8 cellular contexts compared by ENCODE assay signal in the genomic region with DNA sequence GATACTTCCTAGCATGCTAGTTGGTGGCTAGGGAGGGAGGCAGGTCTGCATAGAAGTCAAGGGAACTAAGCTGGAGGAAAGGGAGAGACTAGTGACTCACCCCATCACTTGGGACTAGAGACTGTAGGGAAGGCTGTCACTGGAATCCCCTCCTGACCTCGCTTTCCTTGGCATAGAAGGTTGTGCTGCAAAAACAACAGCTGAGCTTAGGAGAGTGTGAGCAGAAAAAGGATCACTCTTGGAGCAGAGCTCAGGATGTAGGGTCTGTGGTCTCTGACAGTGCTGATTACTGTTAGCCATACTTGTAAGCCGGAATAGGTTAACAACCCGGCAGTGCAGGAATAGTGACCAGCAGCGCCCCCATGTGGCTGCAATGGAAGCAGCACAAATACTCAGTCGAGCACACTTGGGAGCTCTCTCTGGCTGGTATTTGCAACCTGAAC.
DNase-seq lines count a peak whose midpoint lies in the region; ATAC-seq and TF ChIP-seq lines count a peak whose summit lies in the region.

No MANE protein-coding gene starts in this region.

- H3K27ac ChIP-seq in suprapubic skin = no peak overlapping the region

- H3K36me3 ChIP-seq in BE2C = no peaks in the 10 kb centered on the region
- H3K36me3 ChIP-seq in kidney epithelial cell (ENCODE audit: control insufficient read depth, insufficient read depth, low read length) = no peaks in the 10 kb centered on the region
- no peaks in the 10 kb centered on the region for H3K36me3 ChIP-seq in suprapubic skin

- H3K27me3 ChIP-seq in BE2C = no peaks in the 10 kb centered on the region
- H3K27me3 ChIP-seq in kidney epithelial cell (ENCODE audit: control insufficient read depth, insufficient read depth, low read length) = no peaks in the 10 kb centered on the region
- H3K27me3 ChIP-seq in suprapubic skin = no peaks in the 10 kb centered on the region

- CTCF ChIA-PET in HEK293T (lab: Yijun Ruan, JAX) = interaction anchor here (0.8 to 2.1 kb wide), 2 partner anchors 10 to 394 kb away, joined by 3 to 8 read pairs; no protein-coding TSS in a partner anchor

- no peak for ATAC-seq in GM19452 (IDR thresholded peaks at IDR 0.05; ENCODE audit: unreplicated experiment)
- no peak for ATAC-seq in GM19455 (IDR thresholded peaks at IDR 0.05; ENCODE audit: unreplicated experiment)

- no peak for TF ChIP-seq EP300 in suprapubic skin (IDR thresholded peaks at IDR 0.05)

- TF ChIP-seq CTCF in BE2C (IDR thresholded peaks at IDR 0.05; ENCODE audit: low read depth, low read length) (peak; percentile 72), kidney epithelial cell (IDR thresholded peaks at IDR 0.05; ENCODE audit: insufficient read depth, low read length, poor library complexity, severe bottlenecking) (peak; percentile 73), suprapubic skin (IDR thresholded peaks at IDR 0.05) (peak in 1 of 2 donors; percentile 9)

- H3K4me3 ChIP-seq in BE2C (ENCODE audit: low read depth, low read length) = no peak overlapping the region
- H3K4me3 ChIP-seq in kidney epithelial cell (ENCODE audit: low read depth, low read length) = no peak overlapping the region
- no peak overlapping the region for H3K4me3 ChIP-seq in suprapubic skin

- TF ChIP-seq POLR2A in suprapubic skin (IDR thresholded peaks at IDR 0.05) = no peak

- H3K9me3 ChIP-seq in BE2C (no peaks in the 10 kb centered on the region), suprapubic skin (no peaks in the 10 kb centered on the region)

- DNase-seq in BE2C (peak; percentile 42), HEK293T (ENCODE audit: extremely low spot score) (peak; percentile 32), activated T-cell treated with anti-CD3 and anti-CD28 coated beads for 1 hour (ENCODE audit: low read depth) (peak; percentile 12), kidney epithelial cell (ENCODE audit: low read depth) (no peak), HCEC 1CT (no peak), suprapubic skin (ENCODE audit: low spot score in 2 of 2) (no peak)

- H3K4me1 ChIP-seq in BE2C (peaks cover 4% of the 10 kb centered on the region; the same call in 1 of the 2 replicates), suprapubic skin (no peaks in the 10 kb centered on the region)

- POLR2A ChIA-PET in HEK293T (lab: Yijun Ruan, JAX) = no interaction called here

- 56% methylated on average over 5 of the region's 5 CpGs for WGBS in suprapubic skin

TF ChIP-seq in HEK293T, 16 proteins besides CTCF, POLR2A, EP300 and RAD21:
- TF ChIP-seq SP1 (IDR thresholded peaks at IDR 0.05) = no peak

Comparison
In these comparisons a context has a peak if more than half of its experiments do, and no peak if none do; other contexts are left out.
1. DNase-seq: peak in BE2C (single experiment), HEK293T (single experiment) and activated T-cell treated with anti-CD3 and anti-CD28 coated beads for 1 hour (single experiment); none in kidney epithelial cell (single experiment), HCEC 1CT (single experiment) and suprapubic skin (0 of 2).